Comparison of ENCODE assay signal across 9 cellular contexts in the genomic region with DNA sequence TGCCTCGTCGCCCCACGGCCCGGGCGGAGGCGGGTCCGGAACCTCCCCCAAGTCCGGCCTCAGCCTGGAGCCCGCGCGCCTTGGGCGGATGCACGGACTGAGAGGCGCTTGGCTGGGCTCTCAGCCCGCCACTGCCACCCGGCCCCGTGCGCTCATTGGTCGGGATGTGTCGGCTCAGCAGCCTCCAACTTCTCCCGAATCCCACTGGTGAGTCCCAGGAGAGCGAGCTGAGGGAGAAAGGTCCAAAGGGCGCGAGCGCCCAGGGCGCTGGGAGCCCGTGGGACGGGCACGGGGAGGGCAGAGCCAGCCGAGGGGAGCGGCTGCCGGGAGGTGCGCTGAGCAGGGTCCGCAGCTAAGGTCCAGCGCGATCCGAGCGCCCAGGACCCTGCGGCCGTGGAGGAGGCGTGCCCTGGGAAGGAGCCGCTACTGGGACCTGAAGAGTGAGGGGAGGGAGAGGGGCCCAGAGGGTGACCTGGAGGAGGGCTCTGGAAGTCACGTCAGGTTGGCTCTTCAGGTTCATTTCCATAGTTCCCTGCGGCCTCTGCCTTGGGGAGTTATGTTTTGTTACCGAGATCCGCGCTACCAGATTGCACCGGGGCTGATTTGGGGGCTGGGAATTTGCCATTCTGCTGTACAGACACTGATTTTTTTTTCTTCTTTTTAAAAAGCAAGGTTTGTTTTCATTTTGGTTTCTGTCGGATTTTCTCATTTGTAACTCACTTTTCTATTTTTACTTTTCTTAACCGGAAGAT. TPM values are rescaled to one million over a fixed set of nuclear protein-coding genes. Genes with fewer than 3 reads are reported as not detected.
DNase-seq lines count a peak whose midpoint lies in the region; ATAC-seq and TF ChIP-seq lines count a peak whose summit lies in the region.
"Had no signal": no experiment of that assay in that cellular context is flagged by ENCODE, and none has a peak within 500 bp of the region (broad histone marks: within the 10 kb centered on the region; RNA-seq: fewer than 3 reads in every experiment).

A gene (plus strand): TSS at position 525 of the 752 bp plus-strand sequence. CDS start 3,849 bp downstream, outside the sequence.

- no peak for TF ChIP-seq POLR2A in esophagus muscularis mucosa (IDR thresholded peaks at IDR 0.05; ENCODE audit: low read depth)

- H3K27ac ChIP-seq in RWPE1 (peak within 1 kb of the TSS; percentile 57), esophagus muscularis mucosa (replicated peaks in 1 of 4) (no peak within 1 kb of the TSS), muscle layer of duodenum (ENCODE audit: low read length) (peak within 1 kb of the TSS; percentile 48)
- H3K27ac ChIP-seq: adrenal gland had no signal

- TF ChIP-seq CTCF in RWPE1 (conservative IDR thresholded peaks at IDR 0.05; ENCODE audit: low read depth) (no peak), esophagus muscularis mucosa (IDR thresholded peaks at IDR 0.05) (no peak)

- H3K9me3 ChIP-seq in esophagus muscularis mucosa (no peaks in the 10 kb centered on the region), muscle layer of duodenum (ENCODE audit: control insufficient read depth in 1 of 2, low read length in 2 of 2) (no peaks in the 10 kb centered on the region)
- H3K9me3 ChIP-seq: adrenal gland had no signal

- CTCF ChIA-PET in RWPE1 (lab: Yijun Ruan, JAX): no interaction called here

- intact Hi-C loops in esophagus muscularis mucosa (cut with DNase I): no loop called here

- ATAC-seq in HG02623 (IDR thresholded peaks at IDR 0.05; ENCODE audit: unreplicated experiment): no peak

- H3K36me3 ChIP-seq in esophagus muscularis mucosa: no peaks in the 10 kb centered on the region
- H3K36me3 ChIP-seq in muscle layer of duodenum (ENCODE audit: control insufficient read depth in 1 of 2, insufficient read depth in 2 of 2, low read length in 2 of 2): no peaks in the 10 kb centered on the region
- H3K36me3 ChIP-seq: adrenal gland had no signal

- TF ChIP-seq EP300 in esophagus muscularis mucosa (IDR thresholded peaks at IDR 0.05): no peak

- H3K4me1 ChIP-seq in esophagus muscularis mucosa: peaks cover 20 to 24% (median 22%) of the 10 kb centered on the region in 4 donors
- peaks cover 0 to 17% of the 10 kb centered on the region in 2 donors for H3K4me1 ChIP-seq in muscle layer of duodenum (ENCODE audit: control insufficient read depth in 1 of 2, insufficient read depth in 2 of 2, low read length in 2 of 2)

- POLR2A ChIA-PET in RWPE1 (lab: Yijun Ruan, JAX; ENCODE audit: low non-redundant PET): no interaction called here

- H3K27me3 ChIP-seq in esophagus muscularis mucosa (peaks cover 0 to 43% (median 15%) of the 10 kb centered on the region in 4 donors), muscle layer of duodenum (ENCODE audit: low read depth, low read length) (no peaks in the 10 kb centered on the region)

- H3K4me3 ChIP-seq in esophagus muscularis mucosa (peak within 1 kb of the TSS; percentile 55 to 64 (median 56)), muscle layer of duodenum (ENCODE audit: low read depth in 1 of 2, low read length in 2 of 2) (peak within 1 kb of the TSS; percentile 60 to 85)

- DNase-seq in NCI-H748 (lab: John Stamatoyannopoulos, UW; ENCODE audit: unreplicated experiment) (peak; percentile 51), NCI-H748 treated with DMSO at 0.1 percent for 48 hours (lab: John Stamatoyannopoulos, UW) (no peak), RWPE1 (ENCODE audit: low spot score) (peak; percentile 52), esophagus muscularis mucosa (ENCODE audit: extremely low spot score) (no peak), NCI-H2196 (lab: John Stamatoyannopoulos, UW; ENCODE audit: unreplicated experiment) (no peak), SKM-1 treated with dmso at 0.1 percent for 144 hours (lab: John Stamatoyannopoulos, UW; ENCODE audit: unreplicated experiment) (no peak)

- WGBS in esophagus muscularis mucosa: 1% methylated on average over 27 of the region's 50 CpGs

RNA-seq across cellular contexts. Expression of the gene that starts here (rescaled TPM):
- 1 to 10 TPM; 1.7 to 6.5 (median 4.5) TPM for total RNA-seq in esophagus muscularis mucosa

Comparison
In these comparisons a context has a peak if more than half of its experiments do, and no peak if none do; other contexts are left out.
1. DNase-seq: peak in NCI-H748 (single experiment) and RWPE1 (single experiment); none in NCI-H748 treated with DMSO at 0.1 percent for 48 hours (single experiment), esophagus muscularis mucosa (single experiment), NCI-H2196 (single experiment) and SKM-1 treated with dmso at 0.1 percent for 144 hours (single experiment).
2. H3K27ac ChIP-seq: peak in RWPE1 (single experiment) and muscle layer of duodenum (single experiment); none in esophagus muscularis mucosa (0 of 4).